18 cellular contexts compared by ENCODE assay signal in the genomic region with DNA sequence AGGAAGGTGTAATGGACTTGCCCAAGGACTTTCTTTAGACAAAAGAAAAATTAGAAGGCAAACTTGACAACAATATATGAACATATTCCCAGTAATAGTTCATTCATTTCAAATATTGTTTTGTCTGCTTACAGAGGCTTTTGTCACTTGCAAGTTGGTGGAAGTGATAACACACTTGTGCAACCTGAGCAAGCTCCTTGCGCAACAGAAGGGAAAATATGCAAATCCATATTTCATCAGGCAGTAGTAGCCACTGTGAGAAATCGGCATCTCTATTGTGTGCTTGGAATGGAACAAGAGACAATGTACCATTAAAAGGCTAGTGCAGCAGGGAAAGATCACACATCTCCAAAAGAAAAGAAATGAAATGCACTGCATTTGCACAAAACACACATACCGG.
A peak's percentile ranks its signal among the peaks of the same experiment; 100 is the strongest.
DNase-seq lines count a peak whose midpoint lies in the region; ATAC-seq, FAIRE-seq and TF ChIP-seq lines count a peak whose summit lies in the region.
"Had no signal": no experiment of that assay in that cellular context is flagged by ENCODE, and none has a peak within 500 bp of the region (broad histone marks: within the 10 kb centered on the region; RNA-seq: fewer than 3 reads in every experiment).

No MANE protein-coding gene starts in this region.

- no peaks in the 10 kb centered on the region for H3K4me1 ChIP-seq in HepG2 (ENCODE audit: insufficient read depth, low read length)
- no peaks in the 10 kb centered on the region for H3K4me1 ChIP-seq in right lobe of liver
- H3K4me1 ChIP-seq in neural progenitor cell, result peaks cover 36% of the 10 kb centered on the region

- TF ChIP-seq RAD21 in HepG2 (CRISPR knock-in tag; IDR thresholded peaks at IDR 0.05), result no peak

- peaks cover 5% of the 10 kb centered on the region for H3F3A ChIP-seq in neural progenitor cell (ENCODE audit: low read depth)

- H3K4me2 ChIP-seq in HepG2 (ENCODE audit: low read depth, low read length) (no peak overlapping the region), neural progenitor cell (no peak overlapping the region)

- no peaks in the 10 kb centered on the region for H3K4me1 Mint-ChIP-seq in activated T-cell treated with anti-CD3 and anti-CD28 coated beads, Interleukin-2, amount 50 U/mL, for 24 hours (ENCODE audit: low read depth)
- peaks cover 16% of the 10 kb centered on the region for H3K4me1 Mint-ChIP-seq in neural progenitor cell

- 39% methylated on average over 3 of the region's 3 CpGs for WGBS in HepG2 (ENCODE audit: low lambda C conversion rate)
- 40% methylated on average over 2 of the region's 3 CpGs for WGBS in right lobe of liver (ENCODE audit: insufficient coverage, low coverage, low lambda C conversion rate, missing lambda C conversion rate)

- CTCF ChIA-PET in HepG2 (lab: Yijun Ruan, JAX; ENCODE audit: low intra/inter-chr PET ratio, low total read pairs), result no interaction called here

- no TSS peak for BruUV-seq in HepG2 (replicated peaks; lab: Mats Ljungman, UMichigan)

- H3K9ac ChIP-seq in HepG2 (ENCODE audit: insufficient read depth, low read depth, low read length) (no peak overlapping the region), neural progenitor cell (no peak overlapping the region)

- no peak for DNase-seq in HepG2 (ENCODE audit: low spot score)
- DNase-seq in right lobe of liver, result no peak
- peak; percentile 16 to 42 for DNase-seq in NOMO-1 (lab: John Stamatoyannopoulos, UW; ENCODE audit: unreplicated experiment in 2 of 2)
- peak; percentile 2 for DNase-seq in amniotic epithelial cell (ENCODE audit: low read depth)
- DNase-seq in activated T-cell treated with anti-CD3 and anti-CD28 coated beads, Interleukin-2, amount 50 U/mL, for 24 hours, result no peak
- DNase-seq in neural progenitor cell (ENCODE audit: low spot score), result no peak
- DNase-seq: DND-41, NCI-H1048, NCI-H146, NCI-H2081 treated with DMSO at 0.1 percent for 48 hours, NCI-H226, SW 1271 had no signal

- TF ChIP-seq EP300 in HepG2 (IDR thresholded peaks at IDR 0.05; ENCODE audit: low read depth in 2 of 2, low read length in 2 of 2) (no peak), HepG2 (CRISPR knock-in tag; IDR thresholded peaks at IDR 0.05; ENCODE audit: borderline replicate concordance) (no peak)

- H3K4me3 Mint-ChIP-seq in activated T-cell treated with anti-CD3 and anti-CD28 coated beads, Interleukin-2, amount 50 U/mL, for 24 hours, result no peak overlapping the region
- no peak overlapping the region for H3K4me3 Mint-ChIP-seq in neural progenitor cell

- H3K27me3 ChIP-seq in HepG2 (ENCODE audit: control insufficient read depth in 1 of 2, insufficient read depth in 2 of 2, low read length in 2 of 2) (peaks cover 0 to 9% of the 10 kb centered on the region in 2 experiments; a peak in 2 of 5 replicates), right lobe of liver (no peaks in the 10 kb centered on the region), neural progenitor cell (no peaks in the 10 kb centered on the region)

- H3K27me3 Mint-ChIP-seq in activated T-cell treated with anti-CD3 and anti-CD28 coated beads, Interleukin-2, amount 50 U/mL, for 24 hours, result peaks cover 3% of the 10 kb centered on the region
- H3K27me3 Mint-ChIP-seq in neural progenitor cell (ENCODE audit: insufficient read depth, low read depth), result peaks cover 3% of the 10 kb centered on the region

- H3K9me3 ChIP-seq in HepG2 (ENCODE audit: low read length) (no peaks in the 10 kb centered on the region), right lobe of liver (no peaks in the 10 kb centered on the region), neural progenitor cell (ENCODE audit: low read depth) (no peaks in the 10 kb centered on the region)

- no peak overlapping the region for H3K4me3 ChIP-seq in HepG2 (replicated peaks in 1 of 3; ENCODE audit: insufficient read depth in 1 of 3, low read depth in 2 of 3, low read length in 3 of 3)
- H3K4me3 ChIP-seq in right lobe of liver, result no peak overlapping the region
- no peak overlapping the region for H3K4me3 ChIP-seq in neural progenitor cell

- intact Hi-C loops in HepG2 (cut with micrococcal nuclease; ENCODE audit: unreplicated experiment), result no loop called here
- intact Hi-C loops in right lobe of liver (cut with DNase I), result no loop called here

- H3K36me3 ChIP-seq in HepG2 (replicated peaks in 1 of 2; ENCODE audit: control insufficient read depth in 1 of 2, insufficient read depth in 2 of 2, low read length in 2 of 2) (no peaks in the 10 kb centered on the region), right lobe of liver (no peaks in the 10 kb centered on the region), neural progenitor cell (no peaks in the 10 kb centered on the region)

- ATAC-seq in HepG2, result no peak
- ATAC-seq in right lobe of liver, result no peak
- no peak for ATAC-seq in GM21526 (IDR thresholded peaks at IDR 0.05; ENCODE audit: low FRiP score, unreplicated experiment)

- no peak for FAIRE-seq in HepG2 (lab: Jason Lieb, UNC)
- FAIRE-seq: A204.1, G401.6, GM18507 had no signal

- TF ChIP-seq POLR2A in HepG2 (IDR thresholded peaks at IDR 0.05; ENCODE audit: insufficient read depth in 1 of 2, low read depth in 2 of 2, low read length in 2 of 2), result no peak
- TF ChIP-seq POLR2A in right lobe of liver (IDR thresholded peaks at IDR 0.05), result no peak

- no peak overlapping the region for H3K27ac ChIP-seq in HepG2 (ENCODE audit: extremely low read length, insufficient read depth, low read length)
- H3K27ac ChIP-seq in right lobe of liver, result no peak overlapping the region
- H3K27ac ChIP-seq in neural progenitor cell, result no peak overlapping the region
- H3K27ac ChIP-seq: C4-2B, RWPE1 had no signal

- H3K79me2 ChIP-seq in HepG2 (ENCODE audit: insufficient read depth, low read length), result no peaks in the 10 kb centered on the region
- no peaks in the 10 kb centered on the region for H3K79me2 ChIP-seq in neural progenitor cell (ENCODE audit: low read depth)

- POLR2A ChIA-PET in HepG2 (lab: Yijun Ruan, JAX), result no interaction called here

- H4K20me1 ChIP-seq in HepG2 (ENCODE audit: insufficient read depth, low read length) (no peaks in the 10 kb centered on the region), neural progenitor cell (ENCODE audit: low read depth) (no peaks in the 10 kb centered on the region)

- no peaks in the 10 kb centered on the region for H3K9me3 Mint-ChIP-seq in activated T-cell treated with anti-CD3 and anti-CD28 coated beads, Interleukin-2, amount 50 U/mL, for 24 hours
- no peaks in the 10 kb centered on the region for H3K9me3 Mint-ChIP-seq in neural progenitor cell

- no peak overlapping the region for H2AFZ ChIP-seq in HepG2 (ENCODE audit: low read length)
- H2AFZ ChIP-seq in neural progenitor cell (replicated peaks), result no peak overlapping the region

- H3K27ac Mint-ChIP-seq in activated T-cell treated with anti-CD3 and anti-CD28 coated beads, Interleukin-2, amount 50 U/mL, for 24 hours, result no peak overlapping the region
- no peak overlapping the region for H3K27ac Mint-ChIP-seq in neural progenitor cell

- in situ Hi-C loops in HepG2 (cut with HindIII; ENCODE audit: extremely low pct_ligation_motif_present, low pct_unique_long_range_greater_than_20kb), result no loop called here

- H3K36me3 Mint-ChIP-seq in activated T-cell treated with anti-CD3 and anti-CD28 coated beads, Interleukin-2, amount 50 U/mL, for 24 hours (ENCODE audit: low read depth), result no peaks in the 10 kb centered on the region
- no peaks in the 10 kb centered on the region for H3K36me3 Mint-ChIP-seq in neural progenitor cell

- no peak for TF ChIP-seq CTCF in HepG2 (CRISPR knock-in tag; IDR thresholded peaks at IDR 0.05)
- no peak for TF ChIP-seq CTCF in right lobe of liver (IDR thresholded peaks at IDR 0.05)
- no peak for TF ChIP-seq CTCF in neural progenitor cell (IDR thresholded peaks at IDR 0.05)

TF ChIP-seq in HepG2, 621 proteins besides CTCF, POLR2A, EP300 and RAD21 (continues in another document):
- TF ChIP-seq ATRX (CRISPR knock-in tag; IDR thresholded peaks at IDR 0.05; ENCODE audit: borderline replicate concordance) (no peak), ZXDC (CRISPR knock-in tag; IDR thresholded peaks at IDR 0.05) (no peak), DRAP1 (CRISPR knock-in tag; IDR thresholded peaks at IDR 0.05) (no peak), ATF4 (CRISPR knock-in tag; IDR thresholded peaks at IDR 0.05) (peak in 1 of 2 experiments; percentile 68; a peak in 2 of 4 replicates), ZNF44 (CRISPR knock-in tag; IDR thresholded peaks at IDR 0.05) (no peak), FOXK2 (IDR thresholded peaks at IDR 0.05) (no peak), HOXA3 (CRISPR knock-in tag; IDR thresholded peaks at IDR 0.05) (no peak)

Comparison
In these comparisons a context has a peak if more than half of its experiments do, and no peak if none do; other contexts are left out.
1. DNase-seq: peak in NOMO-1 (2 of 2) and amniotic epithelial cell (single experiment); none in HepG2 (single experiment), right lobe of liver (0 of 3), activated T-cell treated with anti-CD3 and anti-CD28 coated beads, Interleukin-2, amount 50 U/mL, for 24 hours (single experiment) and neural progenitor cell (single experiment).